ENCODE assay signal across 1 cellular context in genomic region chr3:45940004-45940780, GRCh38.
TF ChIP-seq lines count a peak whose summit lies in the region.

No MANE protein-coding gene starts in this region.

TF ChIP-seq in WTC11, 78 proteins besides CTCF, POLR2A, EP300 and RAD21:
- TF ChIP-seq SMAD3 (CRISPR knock-in tag; IDR thresholded peaks at IDR 0.05; ENCODE audit: borderline replicate concordance): no peak
- no peak for TF ChIP-seq E2F5 (CRISPR knock-in tag; IDR thresholded peaks at IDR 0.05)
- no peak for TF ChIP-seq CREB1 (CRISPR knock-in tag; IDR thresholded peaks at IDR 0.05)
- no peak for TF ChIP-seq ZSCAN18 (CRISPR knock-in tag; IDR thresholded peaks at IDR 0.05)
- TF ChIP-seq USF1 (CRISPR knock-in tag; IDR thresholded peaks at IDR 0.05): no peak
- TF ChIP-seq ZNF317 (CRISPR knock-in tag; IDR thresholded peaks at IDR 0.05; ENCODE audit: borderline replicate concordance, low read depth): 0 out of 2 replicates have a peak, but pooled peaks have one; percentile 47
